24 cellular contexts compared by ENCODE assay signal in the genomic region with DNA sequence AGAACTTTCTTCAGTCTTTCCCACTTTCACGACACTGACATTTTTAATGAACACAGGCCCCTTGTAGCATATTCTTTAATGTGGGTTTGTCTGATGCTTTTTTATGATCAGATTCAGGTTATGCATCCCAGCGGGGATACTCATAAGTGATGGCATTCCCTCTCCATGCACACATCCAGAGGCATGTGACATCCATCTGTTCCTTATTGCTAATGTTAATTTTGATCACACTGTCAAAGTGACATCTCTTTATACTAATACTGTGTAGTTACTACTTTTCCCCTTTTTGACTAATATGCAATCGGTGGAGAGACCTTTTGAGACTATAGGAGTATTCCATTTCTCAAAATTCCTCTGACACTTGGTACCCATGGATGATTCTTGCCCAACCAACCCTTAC. TPM values are rescaled to one million over a fixed set of nuclear protein-coding genes. Genes with fewer than 3 reads are reported as not detected.
DNase-seq lines count a peak whose midpoint lies in the region; TF ChIP-seq lines count a peak whose summit lies in the region.
"Had no signal": no experiment of that assay in that cellular context is flagged by ENCODE, and none has a peak within 500 bp of the region (broad histone marks: within the 10 kb centered on the region; RNA-seq: fewer than 3 reads in every experiment).

No MANE protein-coding gene starts in this region.

- H3K9me3 ChIP-seq in CD8-positive, alpha-beta memory T cell (ENCODE audit: low read length) = no peaks in the 10 kb centered on the region
- peaks cover 0 to 2% (median 0%) of the 10 kb centered on the region in 8 donors for H3K9me3 ChIP-seq in spleen
- H3K9me3 ChIP-seq: ovary, right atrium auricular region had no signal

- peak overlapping the region; percentile 8 for H3K4me3 Mint-ChIP-seq in activated CD4-positive, alpha-beta memory T cell treated with anti-CD3 and anti-CD28 coated beads, Interleukin-2, amount 10 ng/mL, durations not matched to agents 7 days and 5 days
- H3K4me3 Mint-ChIP-seq in activated CD4-positive, alpha-beta memory T cell treated with anti-CD3 and anti-CD28 coated beads for 36 hours = no peak overlapping the region
- H3K4me3 Mint-ChIP-seq in CD8-positive, alpha-beta memory T cell = peak overlapping the region; percentile 40 to 74 (median 61)
- H3K4me3 Mint-ChIP-seq in activated naive CD8-positive, alpha-beta T cell treated with anti-CD3 and anti-CD28 coated beads for 36 hours = peak overlapping the region; percentile 36
- H3K4me3 Mint-ChIP-seq: dendritic cell treated with granulocyte-macrophage colony-stimulating factor and Interleukin-4, amounts not matched to agents 40 ng/mL and 50 ng/mL, for 4 days; type B pancreatic cell had no signal

- intact Hi-C loops in activated CD4-positive, alpha-beta memory T cell treated with anti-CD3 and anti-CD28 coated beads for 36 hours (cut with micrococcal nuclease) = loop anchor here (5.0 kb wide), 1 partner anchor 45 kb away; a partner anchor contains a TSS
- intact Hi-C loops in spleen (cut with DNase I; ENCODE audit: low total_unique reads) = no loop called here

- no peak for DNase-seq in activated CD4-positive, alpha-beta memory T cell treated with anti-CD3 and anti-CD28 coated beads, Interleukin-2, amount 10 ng/mL, durations not matched to agents 7 days and 5 days
- DNase-seq in activated CD4-positive, alpha-beta memory T cell treated with anti-CD3 and anti-CD28 coated beads for 36 hours = no peak
- DNase-seq in CD8-positive, alpha-beta memory T cell = no peak
- DNase-seq in activated naive CD8-positive, alpha-beta T cell treated with anti-CD3 and anti-CD28 coated beads for 36 hours = no peak
- DNase-seq in spleen = no peak
- DNase-seq in NK-92 treated with Interleukin-12 subunit alpha and Interleukin-12 subunit beta, amount 100 ng/mL, for 24 hours (lab: John Stamatoyannopoulos, UW) = no peak
- DNase-seq in NCI-H2107 (lab: John Stamatoyannopoulos, UW) = no peak
- DNase-seq in NCI-H1105 (lab: John Stamatoyannopoulos, UW) = no peak
- DNase-seq: activated effector memory CD4-positive, alpha-beta T cell treated with Interleukin-2 at 50 U/mL for 16 hours; DMS 273 treated with DMSO at 0.1 percent for 48 hours; glutamatergic neuron; NCI-H1092; NCI-H446; ovary; PC-9; SHP77 treated with DMSO at 0.1 percent for 48 hours; stimulated activated CD4-positive, alpha-beta T cell treated with anti-CD3 and anti-CD28 coated beads, Interleukin-4, amount 100 ng/mL, for 24 hours had no signal

- peak overlapping the region; percentile 2 for H3K4me3 ChIP-seq in CD8-positive, alpha-beta memory T cell (ENCODE audit: low read length)
- peak overlapping the region in 1 of 8 donors; percentile 55 for H3K4me3 ChIP-seq in spleen
- H3K4me3 ChIP-seq: cardiac muscle cell, ovary, PC-9, right atrium auricular region had no signal

- CTCF ChIA-PET in activated CD4-positive, alpha-beta memory T cell treated with anti-CD3 and anti-CD28 coated beads, Interleukin-2, amount 10 ng/mL, durations not matched to agents 7 days and 5 days (lab: Charles Lee) = interaction anchor here (1.2 kb wide), 1 partner anchor 9 kb away, joined by 7 read pairs; no protein-coding TSS in a partner anchor
- CTCF ChIA-PET in activated CD4-positive, alpha-beta memory T cell treated with anti-CD3 and anti-CD28 coated beads for 36 hours (lab: Charles Lee) = no interaction called here
- CTCF ChIA-PET in CD8-positive, alpha-beta memory T cell (lab: Charles Lee) = no interaction called here

- no peak for TF ChIP-seq CTCF in spleen (IDR thresholded peaks at IDR 0.05 in 8 of 11, conservative IDR thresholded peaks at IDR 0.05 in 3 of 11)

- no peak overlapping the region for H3K27ac ChIP-seq in CD8-positive, alpha-beta memory T cell (ENCODE audit: low read depth, low read length)
- peak overlapping the region in 5 of 8 donors; percentile 77 to 85 (median 79) for H3K27ac ChIP-seq in spleen
- H3K27ac ChIP-seq: cardiac muscle cell, ovary, PC-9, right atrium auricular region had no signal

- peaks cover 2% of the 10 kb centered on the region for H3K36me3 Mint-ChIP-seq in activated CD4-positive, alpha-beta memory T cell treated with anti-CD3 and anti-CD28 coated beads, Interleukin-2, amount 10 ng/mL, durations not matched to agents 7 days and 5 days (ENCODE audit: low read depth)
- peaks cover 8% of the 10 kb centered on the region for H3K36me3 Mint-ChIP-seq in activated CD4-positive, alpha-beta memory T cell treated with anti-CD3 and anti-CD28 coated beads for 36 hours
- H3K36me3 Mint-ChIP-seq in CD8-positive, alpha-beta memory T cell = peaks cover 0 to 23% (median 0%) of the 10 kb centered on the region in 3 donors
- peaks cover 10% of the 10 kb centered on the region for H3K36me3 Mint-ChIP-seq in activated naive CD8-positive, alpha-beta T cell treated with anti-CD3 and anti-CD28 coated beads for 36 hours
- H3K36me3 Mint-ChIP-seq: type B pancreatic cell had no signal

- POLR2A ChIA-PET in activated CD4-positive, alpha-beta memory T cell treated with anti-CD3 and anti-CD28 coated beads, Interleukin-2, amount 10 ng/mL, durations not matched to agents 7 days and 5 days (lab: Charles Lee) = interaction anchor here (1.4 kb wide), 1 partner anchor 9 kb away, joined by 8 read pairs; no protein-coding TSS in a partner anchor
- POLR2A ChIA-PET in activated CD4-positive, alpha-beta memory T cell treated with anti-CD3 and anti-CD28 coated beads for 36 hours (lab: Charles Lee) = no interaction called here
- POLR2A ChIA-PET in CD8-positive, alpha-beta memory T cell (lab: Charles Lee) = interaction anchor here (1.4 kb wide), 1 partner anchor 1356 kb away, joined by 3 read pairs; a partner anchor contains a TSS

- peaks cover 2% of the 10 kb centered on the region for H3K27me3 Mint-ChIP-seq in activated CD4-positive, alpha-beta memory T cell treated with anti-CD3 and anti-CD28 coated beads, Interleukin-2, amount 10 ng/mL, durations not matched to agents 7 days and 5 days
- H3K27me3 Mint-ChIP-seq in activated CD4-positive, alpha-beta memory T cell treated with anti-CD3 and anti-CD28 coated beads for 36 hours = peaks cover 4% of the 10 kb centered on the region
- peaks cover 0 to 4% of the 10 kb centered on the region in 2 donors for H3K27me3 Mint-ChIP-seq in CD8-positive, alpha-beta memory T cell
- no peaks in the 10 kb centered on the region for H3K27me3 Mint-ChIP-seq in activated naive CD8-positive, alpha-beta T cell treated with anti-CD3 and anti-CD28 coated beads for 36 hours
- H3K27me3 Mint-ChIP-seq: dendritic cell treated with granulocyte-macrophage colony-stimulating factor and Interleukin-4, amounts not matched to agents 40 ng/mL and 50 ng/mL, for 4 days; type B pancreatic cell had no signal

- peaks cover 21% of the 10 kb centered on the region for H3K4me1 ChIP-seq in CD8-positive, alpha-beta memory T cell (ENCODE audit: insufficient read depth, low read length)
- H3K4me1 ChIP-seq in spleen = peaks cover 0 to 59% (median 37%) of the 10 kb centered on the region in 6 donors
- H3K4me1 ChIP-seq: right atrium auricular region had no signal

- peaks cover 8% of the 10 kb centered on the region for H3K9me3 Mint-ChIP-seq in activated CD4-positive, alpha-beta memory T cell treated with anti-CD3 and anti-CD28 coated beads, Interleukin-2, amount 10 ng/mL, durations not matched to agents 7 days and 5 days
- H3K9me3 Mint-ChIP-seq in activated CD4-positive, alpha-beta memory T cell treated with anti-CD3 and anti-CD28 coated beads for 36 hours = peaks cover under 1% of the 10 kb centered on the region
- peaks cover 0 to 2% (median 0%) of the 10 kb centered on the region in 5 donors for H3K9me3 Mint-ChIP-seq in CD8-positive, alpha-beta memory T cell
- peaks cover 3% of the 10 kb centered on the region for H3K9me3 Mint-ChIP-seq in activated naive CD8-positive, alpha-beta T cell treated with anti-CD3 and anti-CD28 coated beads for 36 hours
- H3K9me3 Mint-ChIP-seq: dendritic cell treated with granulocyte-macrophage colony-stimulating factor and Interleukin-4, amounts not matched to agents 40 ng/mL and 50 ng/mL, for 4 days; type B pancreatic cell had no signal

- peaks cover 42% of the 10 kb centered on the region for H3K4me1 Mint-ChIP-seq in activated CD4-positive, alpha-beta memory T cell treated with anti-CD3 and anti-CD28 coated beads, Interleukin-2, amount 10 ng/mL, durations not matched to agents 7 days and 5 days
- H3K4me1 Mint-ChIP-seq in activated CD4-positive, alpha-beta memory T cell treated with anti-CD3 and anti-CD28 coated beads for 36 hours (ENCODE audit: low read depth) = peaks cover 31% of the 10 kb centered on the region
- peaks cover 24 to 38% (median 34%) of the 10 kb centered on the region in 3 donors for H3K4me1 Mint-ChIP-seq in CD8-positive, alpha-beta memory T cell
- peaks cover 37% of the 10 kb centered on the region for H3K4me1 Mint-ChIP-seq in activated naive CD8-positive, alpha-beta T cell treated with anti-CD3 and anti-CD28 coated beads for 36 hours

- H3K36me3 ChIP-seq in CD8-positive, alpha-beta memory T cell (ENCODE audit: insufficient read depth, low read length) = no peaks in the 10 kb centered on the region
- H3K36me3 ChIP-seq in spleen = no peaks in the 10 kb centered on the region
- H3K36me3 ChIP-seq: cardiac muscle cell, ovary, right atrium auricular region had no signal

- H3K27me3 ChIP-seq in CD8-positive, alpha-beta memory T cell (ENCODE audit: insufficient read depth, low read length, poor library complexity, severe bottlenecking) = no peaks in the 10 kb centered on the region
- no peaks in the 10 kb centered on the region for H3K27me3 ChIP-seq in spleen (replicated peaks in 1 of 7)
- H3K27me3 ChIP-seq: cardiac muscle cell, ovary, right atrium auricular region had no signal

- TF ChIP-seq POLR2A in spleen (IDR thresholded peaks at IDR 0.05) = no peak

- peak overlapping the region; percentile 9 for H3K27ac Mint-ChIP-seq in activated CD4-positive, alpha-beta memory T cell treated with anti-CD3 and anti-CD28 coated beads, Interleukin-2, amount 10 ng/mL, durations not matched to agents 7 days and 5 days
- no peak overlapping the region for H3K27ac Mint-ChIP-seq in activated CD4-positive, alpha-beta memory T cell treated with anti-CD3 and anti-CD28 coated beads for 36 hours
- peak overlapping the region; percentile 38 to 99 (median 79) for H3K27ac Mint-ChIP-seq in CD8-positive, alpha-beta memory T cell
- peak overlapping the region; percentile 50 for H3K27ac Mint-ChIP-seq in activated naive CD8-positive, alpha-beta T cell treated with anti-CD3 and anti-CD28 coated beads for 36 hours
- H3K27ac Mint-ChIP-seq: type B pancreatic cell had no signal

- WGBS in spleen, 5 donors = 84 to 91% (median 86%) methylated on average over 3 of the region's 3 CpGs

RNA-seq across cellular contexts. Expression of a gene that starts 43.8 kb away (rescaled TPM):
- total RNA-seq in activated CD4-positive, alpha-beta memory T cell treated with anti-CD3 and anti-CD28 coated beads, Interleukin-2, amount 10 ng/mL, durations not matched to agents 7 days and 5 days = not detected
- total RNA-seq in activated CD4-positive, alpha-beta memory T cell treated with anti-CD3 and anti-CD28 coated beads for 36 hours = not detected
- total RNA-seq in CD8-positive, alpha-beta memory T cell = under 1 TPM; 0.07 to 0.35 TPM
- not detected for polyA plus RNA-seq in CD8-positive, alpha-beta memory T cell
- under 1 TPM; 0.04 to 0.33 TPM for total RNA-seq in activated naive CD8-positive, alpha-beta T cell treated with anti-CD3 and anti-CD28 coated beads for 36 hours
- total RNA-seq in spleen = 1 to 10 TPM; 2.6 to 7.4 (median 3.4) TPM
- polyA plus RNA-seq in spleen = 1 to 10 TPM; 1.8 to 4.7 (median 2.3) TPM
- total RNA-seq: A673, HepG2 had no signal
- polyA plus RNA-seq: BJ, HepG2 had no signal
